In genomic region chr12:96571101-96571862, GRCh38 we compare ENCODE assay signal across 1 cellular context.
TF ChIP-seq lines count a peak whose summit lies in the region.

No MANE protein-coding gene starts in this region.

TF ChIP-seq in GM12878, 131 proteins besides CTCF, POLR2A, EP300 and RAD21 (continued from another document and continues in another):
- TF ChIP-seq CUX1 (IDR thresholded peaks at IDR 0.05; ENCODE audit: insufficient replicate concordance, low read depth, low read length), result peak; percentile 97
- TF ChIP-seq SPI1 (IDR thresholded peaks at IDR 0.05; ENCODE audit: borderline replicate concordance, insufficient read depth, low read depth, low read length), result no peak
- TF ChIP-seq PML (IDR thresholded peaks at IDR 0.05; ENCODE audit: low read length), result peak; percentile 54; the same call in 1 of the 2 replicates
- TF ChIP-seq EED (IDR thresholded peaks at IDR 0.05; ENCODE audit: low read depth), result peak; percentile 59; the same call in 1 of the 2 replicates
- peak; percentile 8; the same call in 1 of the 2 replicates for TF ChIP-seq TCF7 (IDR thresholded peaks at IDR 0.05; ENCODE audit: borderline replicate concordance)
- peak; percentile 92 for TF ChIP-seq ATF7 (IDR thresholded peaks at IDR 0.05; ENCODE audit: low read depth)
- TF ChIP-seq HDAC6 (IDR thresholded peaks at IDR 0.05; ENCODE audit: unreplicated experiment), result no peak
- TF ChIP-seq MTA2 (IDR thresholded peaks at IDR 0.05; ENCODE audit: low read depth), result peak; percentile 88
- TF ChIP-seq ZBED1 (IDR thresholded peaks at IDR 0.05; ENCODE audit: borderline replicate concordance), result no peak; the same call in 1 of the 2 replicates
- peak; percentile 30 for TF ChIP-seq KLF5 (IDR thresholded peaks at IDR 0.05; ENCODE audit: partially characterized antibody)
- TF ChIP-seq CBFB (IDR thresholded peaks at IDR 0.05; ENCODE audit: low read depth), result 0 out of 2 replicates have a peak, but pooled peaks have one; percentile 69
- TF ChIP-seq RELB (IDR thresholded peaks at IDR 0.05; ENCODE audit: low read depth), result peak; percentile 99
- TF ChIP-seq JUNB (IDR thresholded peaks at IDR 0.05), result peak; percentile 35
- peak; percentile 45; the same call in 1 of the 2 replicates for TF ChIP-seq ZNF207 (IDR thresholded peaks at IDR 0.05; ENCODE audit: borderline replicate concordance)
- peak; percentile 92 for TF ChIP-seq IKZF1 (conservative IDR thresholded peaks at IDR 0.05)
- TF ChIP-seq KAT2A (conservative IDR thresholded peaks at IDR 0.05; ENCODE audit: control insufficient read depth, low read depth, low read length), result no peak
- peak; percentile 46; the same call in 1 of the 2 replicates for TF ChIP-seq PAX5 (IDR thresholded peaks at IDR 0.05; ENCODE audit: borderline replicate concordance, low read depth, low read length)
- peak; percentile 45; the same call in 2 of the 3 replicates for TF ChIP-seq POU2F2 (IDR thresholded peaks at IDR 0.05; ENCODE audit: borderline replicate concordance, low read depth, low read length)
- TF ChIP-seq ZBTB40 (IDR thresholded peaks at IDR 0.05; ENCODE audit: borderline replicate concordance), result no peak
- peak; percentile 92 to 94 for TF ChIP-seq IKZF2 (IDR thresholded peaks at IDR 0.05)
- TF ChIP-seq NFIC (IDR thresholded peaks at IDR 0.05; ENCODE audit: low read depth, low read length), result peak; percentile 88
- peak; percentile 28; the same call in 1 of the 2 replicates for TF ChIP-seq BCL11A (IDR thresholded peaks at IDR 0.05; ENCODE audit: low read depth, low read length)
- TF ChIP-seq ZNF384 (IDR thresholded peaks at IDR 0.05; ENCODE audit: borderline replicate concordance, low read depth, low read length), result no peak
- peak; percentile 57; the same call in 1 of the 2 replicates for TF ChIP-seq ZNF217 (IDR thresholded peaks at IDR 0.05)
- 0 out of 2 replicates have a peak, but pooled peaks have one; percentile 26 for TF ChIP-seq POLR2AphosphoS5 (IDR thresholded peaks at IDR 0.05; ENCODE audit: low read length)
- TF ChIP-seq ZNF274 (IDR thresholded peaks at IDR 0.05; ENCODE audit: insufficient read depth, insufficient read length), result no peak
- TF ChIP-seq MTA3 (IDR thresholded peaks at IDR 0.05; ENCODE audit: borderline replicate concordance, low read length), result no peak
- peak; percentile 73 for TF ChIP-seq FOXM1 (IDR thresholded peaks at IDR 0.05; ENCODE audit: low read depth, low read length)
- TF ChIP-seq CBX5 (IDR thresholded peaks at IDR 0.05; ENCODE audit: low read depth), result no peak
- TF ChIP-seq BCL3 (IDR thresholded peaks at IDR 0.05; ENCODE audit: borderline replicate concordance, insufficient read depth, low read depth, low read length, poor library complexity, severe bottlenecking), result peak; percentile 73
- TF ChIP-seq ATF2 (IDR thresholded peaks at IDR 0.05; ENCODE audit: low read length), result peak; percentile 78
- TF ChIP-seq CHD2 (IDR thresholded peaks at IDR 0.05; ENCODE audit: borderline replicate concordance, low read depth, low read length), result peak; percentile 24; the same call in 1 of the 2 replicates
- no peak for TF ChIP-seq CBX3 (IDR thresholded peaks at IDR 0.05; ENCODE audit: borderline replicate concordance, low read depth)
- TF ChIP-seq CREB1 (IDR thresholded peaks at IDR 0.05; ENCODE audit: low read depth), result peak; percentile 22; the same call in 1 of the 2 replicates
- no peak for TF ChIP-seq REST (IDR thresholded peaks at IDR 0.05; ENCODE audit: low read depth, low read length)
- TF ChIP-seq PKNOX1 (IDR thresholded peaks at IDR 0.05), result peak; percentile 6; the same call in 1 of the 2 replicates
- peak; percentile 81 for TF ChIP-seq DPF2 (IDR thresholded peaks at IDR 0.05)
- TF ChIP-seq FOXK2 (IDR thresholded peaks at IDR 0.05), result no peak
- TF ChIP-seq SMAD1 (IDR thresholded peaks at IDR 0.05; ENCODE audit: low read depth, partially characterized antibody), result peak; percentile 25
- TF ChIP-seq RFX5 (IDR thresholded peaks at IDR 0.05; ENCODE audit: low read depth, low read length), result no peak
- TF ChIP-seq TCF3 (IDR thresholded peaks at IDR 0.05; ENCODE audit: borderline replicate concordance, insufficient read depth, low read depth, low read length), result no peak
- TF ChIP-seq RUNX3 (IDR thresholded peaks at IDR 0.05; ENCODE audit: low read length), result peak; percentile 97
- TF ChIP-seq CHD4 (IDR thresholded peaks at IDR 0.05), result no peak
- TF ChIP-seq PBX3 (IDR thresholded peaks at IDR 0.05; ENCODE audit: insufficient replicate concordance, low read depth, low read length), result no peak
